Comparison of ENCODE assay signal across 8 cellular contexts in the genomic region with DNA sequence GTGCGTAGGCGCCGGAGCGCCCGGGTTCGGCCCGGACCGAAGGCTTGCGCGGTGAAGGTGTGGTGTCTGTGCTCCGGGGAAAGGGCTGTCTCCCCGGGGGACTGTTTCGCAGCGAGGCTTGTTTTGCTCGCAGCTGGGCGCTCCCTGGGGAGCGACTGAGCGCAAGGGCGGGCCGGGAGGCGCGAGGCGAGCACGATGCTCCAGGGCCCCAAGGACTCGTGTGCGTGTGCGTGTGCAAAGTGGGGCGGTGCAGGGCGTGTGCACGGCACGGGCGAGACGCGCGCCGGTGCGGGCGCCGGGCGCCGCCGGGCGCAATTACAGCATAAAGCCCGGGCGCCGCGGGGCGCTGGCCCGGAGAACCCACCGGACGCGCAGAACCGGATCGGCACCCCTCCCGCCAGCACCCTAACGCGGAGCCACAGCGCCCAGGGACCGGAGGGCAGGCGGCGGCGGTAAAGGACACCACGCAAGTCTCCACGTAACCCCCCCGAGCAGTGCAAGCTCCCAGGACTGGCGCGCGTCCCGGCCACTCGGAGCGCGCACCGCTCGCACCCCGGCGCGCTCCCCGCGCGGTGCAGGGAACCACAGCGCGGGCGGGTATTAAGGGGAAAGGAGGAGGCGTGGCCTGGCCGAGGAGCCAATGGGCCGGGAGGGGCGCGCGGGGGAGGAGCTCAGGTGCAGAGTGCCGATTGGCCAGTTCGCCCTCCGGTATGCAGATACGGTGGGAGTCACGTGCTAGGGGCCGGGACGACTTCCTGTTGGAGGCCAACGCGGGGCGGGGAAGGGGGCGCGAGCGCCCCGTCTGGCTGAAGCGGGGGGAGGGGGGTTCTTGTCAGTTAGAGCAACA. TPM values are rescaled to one million over a fixed set of nuclear protein-coding genes. Genes with fewer than 3 reads are reported as not detected.
DNase-seq lines count a peak whose midpoint lies in the region; ATAC-seq and TF ChIP-seq lines count a peak whose summit lies in the region.

Gene TNRC6C (plus strand): TSS at position 835 of the 847 bp plus-strand sequence. CDS start 45,504 bp downstream, outside the sequence.

- ATAC-seq in GM18861 (IDR thresholded peaks at IDR 0.05; ENCODE audit: unreplicated experiment): peak; percentile 60
- peak; percentile 76 for ATAC-seq in HG03097 (IDR thresholded peaks at IDR 0.05; ENCODE audit: low FRiP score, unreplicated experiment)

- peak within 1 kb of the TSS; percentile 61 for H3K9ac ChIP-seq in iPS-18a (ENCODE audit: low read length)
- H3K9ac ChIP-seq in skeletal muscle satellite cell (ENCODE audit: low read depth, low read length): peak within 1 kb of the TSS; percentile 72

- intact Hi-C loops in A673 (cut with micrococcal nuclease; ENCODE audit: unreplicated experiment): no loop called here

- peak within 1 kb of the TSS; percentile 69 for H3K27ac ChIP-seq in A673 (ENCODE audit: low read depth, low read length, poor library complexity, severe bottlenecking)
- peak within 1 kb of the TSS; percentile 93 for H3K27ac ChIP-seq in VCaP
- no peak within 1 kb of the TSS for H3K27ac ChIP-seq in iPS-18a (ENCODE audit: low read length)

- no peak; the same call in 1 of the 2 replicates for TF ChIP-seq CTCF in A673 (conservative IDR thresholded peaks at IDR 0.05; ENCODE audit: low read depth, low read length)
- no peak; the same call in 1 of the 2 replicates for TF ChIP-seq CTCF in VCaP (conservative IDR thresholded peaks at IDR 0.05)

- peak within 1 kb of the TSS; percentile 99 for H3K4me2 ChIP-seq in skeletal muscle satellite cell (ENCODE audit: low read length)

- no TSS peak for BruUV-seq in A673 (replicated peaks; lab: Mats Ljungman, UMichigan)

- H3K27me3 ChIP-seq in A673 (replicated peaks; ENCODE audit: insufficient read depth, low read depth, low read length, poor library complexity) (peaks cover 43% of the 10 kb centered on the region), iPS-18a (ENCODE audit: control insufficient read depth, insufficient read depth, low read length) (peaks cover 41% of the 10 kb centered on the region), skeletal muscle satellite cell (ENCODE audit: control insufficient read depth, insufficient read depth, low read length) (peaks cover 43% of the 10 kb centered on the region)

- H3K36me3 ChIP-seq in A673 (ENCODE audit: insufficient read depth, low read length, poor library complexity, severe bottlenecking) (no peaks in the 10 kb centered on the region), iPS-18a (ENCODE audit: control insufficient read depth, low read depth, low read length) (no peaks in the 10 kb centered on the region), skeletal muscle satellite cell (ENCODE audit: insufficient read depth, low read length) (no peaks in the 10 kb centered on the region)

- in situ Hi-C loops in T47D (cut with HindIII; ENCODE audit: low pct_unique_long_range_greater_than_20kb, low sequenced_read_pairs): no loop called here

- peak within 1 kb of the TSS; percentile 73 for H3K4me3 ChIP-seq in A673 (ENCODE audit: low read depth, low read length, poor library complexity, severe bottlenecking)
- peak within 1 kb of the TSS; percentile 64 for H3K4me3 ChIP-seq in iPS-18a (ENCODE audit: low read length)
- peak within 1 kb of the TSS; percentile 90 for H3K4me3 ChIP-seq in skeletal muscle satellite cell (ENCODE audit: low read length)

- CTCF ChIA-PET in A673 (lab: Charles Lee): interaction anchor here (0.6 to 0.7 kb wide), 2 partner anchors 66 to 187 kb away, joined by 3 read pairs; no protein-coding TSS in a partner anchor

- H3K4me1 ChIP-seq in A673 (ENCODE audit: insufficient read depth, low read length, poor library complexity, severe bottlenecking) (peaks cover 23% of the 10 kb centered on the region), iPS-18a (ENCODE audit: control insufficient read depth, low read depth, low read length) (peaks cover 23% of the 10 kb centered on the region), skeletal muscle satellite cell (ENCODE audit: control insufficient read depth, insufficient read depth, low read length) (peaks cover 8% of the 10 kb centered on the region)

- DNase-seq in A673 (ENCODE audit: low spot score) (peak; percentile 99), NCI-H2171 treated with DMSO at 0.1 percent for 48 hours (lab: John Stamatoyannopoulos, UW) (peak; percentile 99), T47D (ENCODE audit: low read depth in 1 of 2, low spot score in 1 of 2) (peak; percentile 100)

- no peaks in the 10 kb centered on the region for H3K9me3 ChIP-seq in A673 (ENCODE audit: low read depth, low read length, poor library complexity, severe bottlenecking)
- no peaks in the 10 kb centered on the region for H3K9me3 ChIP-seq in iPS-18a (ENCODE audit: control insufficient read depth, low read depth, low read length)
- H3K9me3 ChIP-seq in skeletal muscle satellite cell (replicated peaks; ENCODE audit: low read length): no peaks in the 10 kb centered on the region

- POLR2A ChIA-PET in A673 (lab: Charles Lee; ENCODE audit: low non-redundant PET): interaction anchor here (0.6 to 1.0 kb wide), 14 partner anchors 18 to 1183 kb away, joined by 3 to 17 read pairs (median 5); no protein-coding TSS in a partner anchor

RNA-seq across cellular contexts. Expression of gene TNRC6C, which starts in this region (rescaled TPM):
- total RNA-seq in A673 (2021): 26.7 and 30.2 TPM in 2 replicates
- 1.3 TPM in 2 replicates for total RNA-seq in skeletal muscle satellite cell (2012; rRNA removed)
